ENCODE assay signal across 30 cellular contexts in the genomic region with DNA sequence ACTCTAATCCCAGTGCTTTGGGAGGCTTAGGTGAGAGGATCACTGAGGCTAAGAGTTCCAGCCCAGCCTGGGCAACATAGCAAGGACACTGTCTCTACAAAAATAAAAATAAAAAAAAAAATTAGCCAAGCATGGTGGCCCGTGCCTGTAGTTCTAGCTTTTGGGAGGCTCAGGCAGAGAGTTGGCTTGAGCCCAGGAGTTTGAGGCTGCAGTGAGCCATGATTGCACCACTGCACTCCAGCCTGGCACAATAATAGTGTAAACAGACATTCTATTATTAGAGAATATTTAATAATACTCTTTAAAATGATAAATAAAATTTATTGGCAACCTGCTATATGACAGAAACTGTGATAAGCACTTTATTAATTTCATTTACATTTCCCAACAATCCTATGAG.
"Had no signal": no experiment of that assay in that cellular context is flagged by ENCODE, and none has a peak within 500 bp of the region (broad histone marks: within the 10 kb centered on the region; RNA-seq: fewer than 3 reads in every experiment).

No MANE protein-coding gene starts in this region.

- H3K4me3 ChIP-seq: adrenal gland, body of pancreas, cardiac muscle cell, coronary artery, dorsolateral prefrontal cortex had no signal

- H3K27me3 ChIP-seq: adrenal gland, body of pancreas, dorsolateral prefrontal cortex had no signal

- H3K36me3 ChIP-seq: adrenal gland, cardiac muscle cell, WERI-Rb-1 had no signal

- FAIRE-seq: frontal cortex had no signal

- DNase-seq: activated B cell treated with CpG ODN at 0.5 μM for 24 hours; activated CD4-positive, alpha-beta memory T cell treated with anti-CD3 and anti-CD28 coated beads for 36 hours; activated CD4-positive, alpha-beta T cell treated with anti-CD3 and anti-CD28 coated beads, Interleukin-2, amount 10 ng/mL, durations not matched to agents 24 days and 14 days; activated CD8-positive, alpha-beta memory T cell treated with anti-CD3 and anti-CD28 coated beads, Interleukin-2, amount 10 ng/mL, durations not matched to agents 7 days and 5 days; activated CD8-positive, alpha-beta memory T cell treated with anti-CD3 and anti-CD28 coated beads, Interleukin-2, amount 50 U/mL, for 4 hours; activated CD8-positive, alpha-beta T cell treated with anti-CD3 and anti-CD28 coated beads, Interleukin-2, amount 10 ng/mL, durations not matched to agents 7 days and 5 days; activated effector memory CD4-positive, alpha-beta T cell treated with anti-CD3 and anti-CD28 coated beads, Interleukin-2, amount 50 U/mL, for 16 hours; activated naive CD4-positive, alpha-beta T cell treated with anti-CD3 and anti-CD28 coated beads for 36 hours; activated naive CD8-positive, alpha-beta T cell treated with anti-CD3 and anti-CD28 coated beads for 36 hours; activated naive CD8-positive, alpha-beta T cell treated with anti-CD3 and anti-CD28 coated beads, Interleukin-2, amount 50 U/mL, for 24 hours; activated T-cell treated with anti-CD3 and anti-CD28 coated beads, Interleukin-2, amount 50 U/mL, for 1 hour; activated T-cell treated with anti-CD3 and anti-CD28 coated beads, Interleukin-2, amount 50 U/mL, for 48 hours; amygdala; aorta; body of pancreas; central memory CD4-positive, alpha-beta T cell; cerebellar nuclear complex; dorsolateral prefrontal cortex; effector memory CD4-positive, alpha-beta T cell; endodermal cell; foreskin fibroblast; head of caudate nucleus; T-helper 1 cell; T-helper 17 cell; T1000; WERI-Rb-1 had no signal
